ENCODE assay signal across 14 cellular contexts in genomic region chr7:142812437-142813215, GRCh38. TPM values are rescaled to one million over a fixed set of nuclear protein-coding genes. Genes with fewer than 3 reads are reported as not detected.
A peak's percentile ranks its signal among the peaks of the same experiment; 100 is the strongest.
DNase-seq lines count a peak whose midpoint lies in the region; ATAC-seq and TF ChIP-seq lines count a peak whose summit lies in the region.
"Had no signal": no experiment of that assay in that cellular context is flagged by ENCODE, and none has a peak within 500 bp of the region (broad histone marks: within the 10 kb centered on the region; RNA-seq: fewer than 3 reads in every experiment).

No MANE protein-coding gene starts in this region.

- intact Hi-C loops in uterus (cut with DNase I; ENCODE audit: low total_unique reads), result no loop called here

- H3F3A ChIP-seq in smooth muscle cell (ENCODE audit: low read depth), result no peaks in the 10 kb centered on the region

- no peak for TF ChIP-seq POLR2A in uterus (IDR thresholded peaks at IDR 0.05)

- H3K4me1 ChIP-seq in smooth muscle cell (ENCODE audit: low read depth) (no peaks in the 10 kb centered on the region), uterus (no peaks in the 10 kb centered on the region)

- no peak for TF ChIP-seq CTCF in smooth muscle cell (IDR thresholded peaks at IDR 0.05; ENCODE audit: borderline replicate concordance, insufficient read depth, poor library complexity, severe bottlenecking)
- TF ChIP-seq CTCF in uterus (IDR thresholded peaks at IDR 0.05), result no peak

- H3K9me3 Mint-ChIP-seq in activated CD4-positive, alpha-beta T cell treated with anti-CD3 and anti-CD28 coated beads, Interleukin-2, amount 10 ng/mL, durations not matched to agents 7 days and 5 days, result no peaks in the 10 kb centered on the region
- H3K9me3 Mint-ChIP-seq in activated naive CD8-positive, alpha-beta T cell (ENCODE audit: low read depth), result no peaks in the 10 kb centered on the region

- H3K36me3 ChIP-seq in smooth muscle cell (ENCODE audit: low read depth) (no peaks in the 10 kb centered on the region), uterus (no peaks in the 10 kb centered on the region)

- peak overlapping the region; percentile 65 for H3K4me3 Mint-ChIP-seq in activated CD4-positive, alpha-beta T cell treated with anti-CD3 and anti-CD28 coated beads, Interleukin-2, amount 10 ng/mL, durations not matched to agents 7 days and 5 days
- H3K4me3 Mint-ChIP-seq in activated naive CD8-positive, alpha-beta T cell, result peak overlapping the region; percentile 52

- H3K4me1 Mint-ChIP-seq in activated CD4-positive, alpha-beta T cell treated with anti-CD3 and anti-CD28 coated beads, Interleukin-2, amount 10 ng/mL, durations not matched to agents 7 days and 5 days, result peaks cover 69% of the 10 kb centered on the region
- peaks cover 63% of the 10 kb centered on the region for H3K4me1 Mint-ChIP-seq in activated naive CD8-positive, alpha-beta T cell (ENCODE audit: low read depth)

- ATAC-seq in GM18498 (IDR thresholded peaks at IDR 0.05; ENCODE audit: unreplicated experiment), result no peak

- H3K9me3 ChIP-seq in smooth muscle cell (replicated peaks; ENCODE audit: low read depth), result no peaks in the 10 kb centered on the region
- H3K9me3 ChIP-seq in uterus, result no peaks in the 10 kb centered on the region

- H2AFZ ChIP-seq in smooth muscle cell (ENCODE audit: low read depth), result no peak overlapping the region

- H3K27ac Mint-ChIP-seq in activated CD4-positive, alpha-beta T cell treated with anti-CD3 and anti-CD28 coated beads, Interleukin-2, amount 10 ng/mL, durations not matched to agents 7 days and 5 days, result peak overlapping the region; percentile 88
- peak overlapping the region; percentile 99 for H3K27ac Mint-ChIP-seq in activated naive CD8-positive, alpha-beta T cell

- CTCF ChIA-PET in activated CD4-positive, alpha-beta T cell treated with anti-CD3 and anti-CD28 coated beads, Interleukin-2, amount 10 ng/mL, durations not matched to agents 7 days and 5 days (lab: Charles Lee), result interaction anchor here (0.6 to 12.5 kb wide), 13 partner anchors 9 to 493 kb away, joined by 3 to 176 read pairs (median 5); no protein-coding TSS in a partner anchor

- H3K36me3 Mint-ChIP-seq in activated CD4-positive, alpha-beta T cell treated with anti-CD3 and anti-CD28 coated beads, Interleukin-2, amount 10 ng/mL, durations not matched to agents 7 days and 5 days (ENCODE audit: low read depth), result no peaks in the 10 kb centered on the region
- no peaks in the 10 kb centered on the region for H3K36me3 Mint-ChIP-seq in activated naive CD8-positive, alpha-beta T cell

- H3K27ac ChIP-seq in smooth muscle cell (ENCODE audit: low read depth), result peak overlapping the region; percentile 68
- no peak overlapping the region for H3K27ac ChIP-seq in uterus

- whole genome bisulfite sequencing in smooth muscle cell (ENCODE audit: low lambda C conversion rate), result 16% methylated on average over 7 of the region's 7 CpGs

- H3K4me2 ChIP-seq in smooth muscle cell, result peak overlapping the region; percentile 14

- H3K27me3 Mint-ChIP-seq in activated CD4-positive, alpha-beta T cell treated with anti-CD3 and anti-CD28 coated beads, Interleukin-2, amount 10 ng/mL, durations not matched to agents 7 days and 5 days, result peaks cover 3% of the 10 kb centered on the region
- no peaks in the 10 kb centered on the region for H3K27me3 Mint-ChIP-seq in activated naive CD8-positive, alpha-beta T cell

- POLR2A ChIA-PET in activated CD4-positive, alpha-beta T cell treated with anti-CD3 and anti-CD28 coated beads, Interleukin-2, amount 10 ng/mL, durations not matched to agents 7 days and 5 days (lab: Charles Lee), result interaction anchor here (0.6 to 7.6 kb wide), 5 partner anchors 13 to 180 kb away, joined by 3 to 103 read pairs (median 3); no protein-coding TSS in a partner anchor

- no peak overlapping the region for H3K4me3 ChIP-seq in smooth muscle cell
- H3K4me3 ChIP-seq in uterus, result no peak overlapping the region
- H3K4me3 ChIP-seq: lung had no signal

- H3K27me3 ChIP-seq in smooth muscle cell (ENCODE audit: low read depth) (no peaks in the 10 kb centered on the region), uterus (no peaks in the 10 kb centered on the region)

- H4K20me1 ChIP-seq in smooth muscle cell (ENCODE audit: low read depth), result no peaks in the 10 kb centered on the region

- no peak overlapping the region for H3K9ac ChIP-seq in smooth muscle cell (ENCODE audit: low read depth)

- no peaks in the 10 kb centered on the region for H3K79me2 ChIP-seq in smooth muscle cell (ENCODE audit: low read depth)

- DNase-seq in activated CD4-positive, alpha-beta T cell treated with anti-CD3 and anti-CD28 coated beads, Interleukin-2, amount 10 ng/mL, durations not matched to agents 7 days and 5 days, result no peak
- DNase-seq in activated CD4-positive, alpha-beta T cell treated with anti-CD3 and anti-CD28 coated beads for 1 hour, result no peak
- peak; percentile 81 for DNase-seq in NAMALWA (ENCODE audit: low spot score)
- DNase-seq in smooth muscle cell (lab: John Stamatoyannopoulos, UW; ENCODE audit: unreplicated experiment), result no peak
- no peak for DNase-seq in NCI-H2196 (lab: John Stamatoyannopoulos, UW; ENCODE audit: unreplicated experiment)
- no peak for DNase-seq in uterus
- DNase-seq: ACHN, activated gamma-delta T cell, dermis blood vessel endothelial cell, NCI-H774 had no signal

RNA-seq across cellular contexts. Expression of gene PRSS2, which starts 41.9 kb away (rescaled TPM):
- total RNA-seq in activated CD4-positive, alpha-beta T cell treated with anti-CD3 and anti-CD28 coated beads, Interleukin-2, amount 10 ng/mL, durations not matched to agents 7 days and 5 days, result not detected
- total RNA-seq in smooth muscle cell (not detected in 2 replicates), uterus (not detected)
- not detected in 2 replicates for polyA plus RNA-seq in smooth muscle cell
- total RNA-seq: dermis blood vessel endothelial cell, pulmonary artery endothelial cell had no signal

RNA-seq across cellular contexts. Expression of gene EPHB6, which starts 42.2 kb away (rescaled TPM):
- 10 to 100 TPM; 28.6 to 29.1 TPM for total RNA-seq in activated CD4-positive, alpha-beta T cell treated with anti-CD3 and anti-CD28 coated beads, Interleukin-2, amount 10 ng/mL, durations not matched to agents 7 days and 5 days
- total RNA-seq in smooth muscle cell, result 4.8 and 15.9 TPM in 2 replicates
- 12.6 and 21.1 TPM in 2 replicates for polyA plus RNA-seq in smooth muscle cell
- 10 to 100 TPM in 3 of 4 donors, 1 to 10 TPM in 1; 1.5 to 34.6 (median 21.9) TPM for total RNA-seq in uterus
